Comparison of ENCODE assay signal across 14 cellular contexts in the genomic region with DNA sequence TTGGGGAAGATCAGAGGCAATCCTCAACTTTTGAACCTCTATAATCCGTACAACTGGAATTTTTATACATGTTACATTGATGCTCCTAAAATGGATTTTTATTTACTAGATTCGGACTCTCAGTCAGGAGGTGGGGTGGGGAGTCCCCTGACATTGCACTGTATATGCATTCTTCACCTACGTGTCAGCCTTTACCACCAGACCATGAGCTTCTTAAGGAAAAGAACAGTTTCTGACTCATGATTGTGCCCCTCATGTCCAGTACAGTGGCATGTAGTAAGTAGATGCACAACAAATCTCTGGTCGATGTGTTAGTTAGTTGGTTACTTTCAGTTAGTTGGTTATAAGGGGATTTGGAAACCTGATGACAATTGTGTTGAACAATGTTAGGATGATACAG. TPM values are rescaled to one million over a fixed set of nuclear protein-coding genes. Genes with fewer than 3 reads are reported as not detected.
DNase-seq lines count a peak whose midpoint lies in the region; ATAC-seq and TF ChIP-seq lines count a peak whose summit lies in the region.
"Had no signal": no experiment of that assay in that cellular context is flagged by ENCODE, and none has a peak within 500 bp of the region (broad histone marks: within the 10 kb centered on the region; RNA-seq: fewer than 3 reads in every experiment).

No MANE protein-coding gene starts in this region.

- 81% methylated on average over 1 of the region's 4 CpGs for WGBS in mesenchymal stem cell

- no peak overlapping the region for H4K91ac ChIP-seq in mesenchymal stem cell (ENCODE audit: low read length)

- no peaks in the 10 kb centered on the region for H3K9me3 ChIP-seq in mesenchymal stem cell (ENCODE audit: control insufficient read depth, low read length)

- H2BK12ac ChIP-seq in mesenchymal stem cell (ENCODE audit: low read length in 2 of 2): no peak overlapping the region

- H3K27me3 ChIP-seq in mesenchymal stem cell (ENCODE audit: control insufficient read depth in 1 of 2, insufficient read depth in 1 of 2, low read length in 2 of 2): peaks cover 9 to 23% of the 10 kb centered on the region in 2 experiments

- no peak for TF ChIP-seq CTCF in choroid plexus epithelial cell (conservative IDR thresholded peaks at IDR 0.05; ENCODE audit: low read depth, low read length)

- no peak overlapping the region for H3K27ac ChIP-seq in mesenchymal stem cell (ENCODE audit: low read length, poor library complexity, severe bottlenecking)
- H3K27ac ChIP-seq: HL-60 had no signal

- no peaks in the 10 kb centered on the region for H3K4me1 ChIP-seq in mesenchymal stem cell (ENCODE audit: control insufficient read depth, insufficient read depth, low read depth, low read length)

- no peaks in the 10 kb centered on the region for H3K79me1 ChIP-seq in mesenchymal stem cell (replicated peaks; ENCODE audit: low read length, poor library complexity, severe bottlenecking)

- H3K27me3 Mint-ChIP-seq in activated T-helper 1 cell treated with anti-CD3 and anti-CD28 coated beads, Interleukin-12 subunit alpha, Interleukin-12 subunit beta, Interleukin-2, Interleukin-4 antibody, amounts not matched to agents 30 ng/mL and 10 ng/mL and 1 ng/mL, durations not matched to agents 14 hours and 24 hours and 36 hours (ENCODE audit: insufficient read depth): peaks cover 30% of the 10 kb centered on the region

- H3K9me3 Mint-ChIP-seq in activated T-helper 1 cell treated with anti-CD3 and anti-CD28 coated beads, Interleukin-12 subunit alpha, Interleukin-12 subunit beta, Interleukin-2, Interleukin-4 antibody, amounts not matched to agents 30 ng/mL and 10 ng/mL and 1 ng/mL, durations not matched to agents 14 hours and 24 hours and 36 hours: peaks cover 9% of the 10 kb centered on the region

- intact Hi-C loops in posterior vena cava (cut with DNase I): no loop called here
- intact Hi-C loops in activated T-helper 1 cell treated with anti-CD3 and anti-CD28 coated beads, Interleukin-12 subunit alpha, Interleukin-12 subunit beta, Interleukin-2, Interleukin-4 antibody, amounts not matched to agents 30 ng/mL and 10 ng/mL and 1 ng/mL, durations not matched to agents 14 hours and 24 hours and 36 hours (cut with micrococcal nuclease): no loop called here

- H3K4me3 Mint-ChIP-seq in activated T-helper 1 cell treated with anti-CD3 and anti-CD28 coated beads, Interleukin-12 subunit alpha, Interleukin-12 subunit beta, Interleukin-2, Interleukin-4 antibody, amounts not matched to agents 30 ng/mL and 10 ng/mL and 1 ng/mL, durations not matched to agents 14 hours and 24 hours and 36 hours: no peak overlapping the region

- H3K23ac ChIP-seq in mesenchymal stem cell (ENCODE audit: low read length in 2 of 2): no peak overlapping the region

- no peak overlapping the region for H3K18ac ChIP-seq in mesenchymal stem cell (ENCODE audit: low read depth in 1 of 2, low read length in 2 of 2)

- no peak overlapping the region for H2AFZ ChIP-seq in mesenchymal stem cell (ENCODE audit: low read depth, low read length)

- no peak overlapping the region for H2BK120ac ChIP-seq in mesenchymal stem cell (ENCODE audit: low read depth, low read length)

- H3K4me3 ChIP-seq in choroid plexus epithelial cell (ENCODE audit: low read depth, low read length) (no peak overlapping the region), mesenchymal stem cell (ENCODE audit: insufficient read depth in 1 of 2, low read depth in 1 of 2, low read length in 2 of 2) (no peak overlapping the region)

- peaks cover 3% of the 10 kb centered on the region for H3K36me3 Mint-ChIP-seq in activated T-helper 1 cell treated with anti-CD3 and anti-CD28 coated beads, Interleukin-12 subunit alpha, Interleukin-12 subunit beta, Interleukin-2, Interleukin-4 antibody, amounts not matched to agents 30 ng/mL and 10 ng/mL and 1 ng/mL, durations not matched to agents 14 hours and 24 hours and 36 hours (ENCODE audit: low read depth)

- peaks cover 12% of the 10 kb centered on the region for H3K4me1 Mint-ChIP-seq in activated T-helper 1 cell treated with anti-CD3 and anti-CD28 coated beads, Interleukin-12 subunit alpha, Interleukin-12 subunit beta, Interleukin-2, Interleukin-4 antibody, amounts not matched to agents 30 ng/mL and 10 ng/mL and 1 ng/mL, durations not matched to agents 14 hours and 24 hours and 36 hours (ENCODE audit: low read depth)

- H2AK5ac ChIP-seq in mesenchymal stem cell (ENCODE audit: low read length, severe bottlenecking): no peak overlapping the region

- no peak overlapping the region for H3K4me2 ChIP-seq in mesenchymal stem cell (ENCODE audit: low read length, poor library complexity, severe bottlenecking)

- H2BK5ac ChIP-seq in mesenchymal stem cell (ENCODE audit: low read depth, low read length, poor library complexity, severe bottlenecking): no peak overlapping the region

- no peak for ATAC-seq in HG03460 (IDR thresholded peaks at IDR 0.05; ENCODE audit: unreplicated experiment)
- no peak for ATAC-seq in GM18907 (IDR thresholded peaks at IDR 0.05; ENCODE audit: unreplicated experiment)
- ATAC-seq: HCT116 had no signal

- no peak overlapping the region for H3K14ac ChIP-seq in mesenchymal stem cell (ENCODE audit: low read length in 2 of 2)

- peak; percentile 73 for DNase-seq in EL
- DNase-seq in M059J (ENCODE audit: low read depth): peak; percentile 54
- DNase-seq in choroid plexus epithelial cell (ENCODE audit: low read depth): peak; percentile 73
- peak; percentile 55 for DNase-seq in mesenchymal stem cell
- DNase-seq in posterior vena cava (ENCODE audit: low spot score): no peak
- no peak for DNase-seq in activated T-helper 1 cell treated with anti-CD3 and anti-CD28 coated beads, Interleukin-12 subunit alpha, Interleukin-12 subunit beta, Interleukin-2, Interleukin-4 antibody, amounts not matched to agents 30 ng/mL and 10 ng/mL and 1 ng/mL, durations not matched to agents 14 hours and 24 hours and 36 hours (ENCODE audit: low spot score)
- DNase-seq: Karpas-422, NCI-H187 treated with DMSO at 0.1 percent for 48 hours, NCI-H2171, SIG-M5 had no signal

- H4K8ac ChIP-seq in mesenchymal stem cell (ENCODE audit: low read length): no peak overlapping the region

- H3K9ac ChIP-seq in mesenchymal stem cell (ENCODE audit: low read length): no peak overlapping the region

- H3K27ac Mint-ChIP-seq in activated T-helper 1 cell treated with anti-CD3 and anti-CD28 coated beads, Interleukin-12 subunit alpha, Interleukin-12 subunit beta, Interleukin-2, Interleukin-4 antibody, amounts not matched to agents 30 ng/mL and 10 ng/mL and 1 ng/mL, durations not matched to agents 14 hours and 24 hours and 36 hours: no peak overlapping the region

- H2BK15ac ChIP-seq in mesenchymal stem cell (ENCODE audit: low read depth, poor library complexity, severe bottlenecking): no peak overlapping the region

- no peaks in the 10 kb centered on the region for H3K36me3 ChIP-seq in mesenchymal stem cell (ENCODE audit: control insufficient read depth in 1 of 2, insufficient read depth in 2 of 2, low read depth in 1 of 2, low read length in 2 of 2)

- no peak overlapping the region for H3K4ac ChIP-seq in mesenchymal stem cell (ENCODE audit: low read depth in 1 of 2, low read length in 2 of 2)

RNA-seq across cellular contexts. Expression of a gene that starts 15.4 kb away (rescaled TPM):
- total RNA-seq in M059J (2014; rRNA removed; shearing (Covaris generic)): 2.6 and 3.6 TPM in 2 replicates
- 3.7 TPM for polyA plus RNA-seq in mesenchymal stem cell (2013, experiment 1 of 2)
- polyA plus RNA-seq in mesenchymal stem cell (2013, experiment 2 of 2): 3.8 TPM
- not detected for total RNA-seq in posterior vena cava
- 0.34 and 0.47 TPM in 2 replicates for total RNA-seq in activated T-helper 1 cell treated with anti-CD3 and anti-CD28 coated beads, Interleukin-12 subunit alpha, Interleukin-12 subunit beta, Interleukin-2, Interleukin-4 antibody, amounts not matched to agents 30 ng/mL and 10 ng/mL and 1 ng/mL, durations not matched to agents 14 hours and 24 hours and 36 hours

Comparison
In these comparisons a context has a peak if more than half of its experiments do, and no peak if none do; other contexts are left out.
1. DNase-seq: peak in EL (single experiment), M059J (single experiment), choroid plexus epithelial cell (single experiment) and mesenchymal stem cell (single experiment); none in posterior vena cava (single experiment) and activated T-helper 1 cell treated with anti-CD3 and anti-CD28 coated beads, Interleukin-12 subunit alpha, Interleukin-12 subunit beta, Interleukin-2, Interleukin-4 antibody, amounts not matched to agents 30 ng/mL and 10 ng/mL and 1 ng/mL, durations not matched to agents 14 hours and 24 hours and 36 hours (single experiment).